ENCODE assay signal across 29 cellular contexts in the genomic region with DNA sequence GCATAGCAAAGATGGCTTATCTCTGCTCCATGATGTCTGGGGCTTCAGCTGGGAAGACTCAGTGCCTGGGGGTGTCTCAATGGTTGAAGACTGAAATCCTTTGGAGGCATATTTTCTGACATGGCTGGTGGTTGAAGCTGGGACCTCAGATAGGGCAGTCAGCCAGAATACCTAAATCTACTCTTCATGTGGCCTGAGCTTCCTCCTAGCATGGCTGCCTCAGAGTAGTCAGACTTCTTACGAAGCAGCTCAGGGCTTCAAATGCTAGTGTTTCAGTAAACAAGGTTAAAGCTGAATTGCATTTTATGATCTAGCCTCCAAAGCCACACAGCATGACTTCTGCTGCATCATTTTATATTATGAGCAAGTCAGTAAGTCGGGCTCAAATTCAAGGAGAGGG.
"Had no signal": no experiment of that assay in that cellular context is flagged by ENCODE, and none has a peak within 500 bp of the region (broad histone marks: within the 10 kb centered on the region; RNA-seq: fewer than 3 reads in every experiment).

No MANE protein-coding gene starts in this region.

- H3K27ac ChIP-seq: brain microvascular endothelial cell, coronary artery, dorsolateral prefrontal cortex, esophagus muscularis mucosa, foreskin keratinocyte, gastrocnemius medialis, heart left ventricle, VCaP had no signal

- H3K27ac Mint-ChIP-seq: activated CD4-positive, alpha-beta memory T cell treated with anti-CD3 and anti-CD28 coated beads, Interleukin-2, amount 10 ng/mL, durations not matched to agents 7 days and 5 days; activated CD4-positive, alpha-beta T cell treated with anti-CD3 and anti-CD28 coated beads, Interleukin-2, amount 10 ng/mL, durations not matched to agents 7 days and 5 days; activated naive CD8-positive, alpha-beta T cell; activated T-helper 17 cell treated with anti-CD3 and anti-CD28 coated beads, Interleukin-2, amount 50 U/mL, for 72 hours; dendritic cell treated with granulocyte-macrophage colony-stimulating factor and Interleukin-4, amounts not matched to agents 40 ng/mL and 50 ng/mL, for 4 days; endodermal cell; WTC11 had no signal

- H3K4me1 ChIP-seq: foreskin keratinocyte had no signal

- H3K36me3 Mint-ChIP-seq: WTC11 had no signal

- ATAC-seq: activated T-cell treated with anti-CD3 and anti-CD28 coated beads, Interleukin-2, amount 50 U/mL, for 4 hours; activated T-helper 17 cell treated with anti-CD3 and anti-CD28 coated beads, Interleukin-2, amount 50 U/mL, for 72 hours; foreskin keratinocyte; gastrocnemius medialis; heart left ventricle; WTC11 had no signal

- H3K27me3 ChIP-seq: brain microvascular endothelial cell, dorsolateral prefrontal cortex, esophagus muscularis mucosa, foreskin keratinocyte, gastrocnemius medialis, heart left ventricle had no signal

- H3K4me3 Mint-ChIP-seq: activated CD4-positive, alpha-beta memory T cell treated with anti-CD3 and anti-CD28 coated beads, Interleukin-2, amount 10 ng/mL, durations not matched to agents 7 days and 5 days; activated CD4-positive, alpha-beta T cell treated with anti-CD3 and anti-CD28 coated beads, Interleukin-2, amount 10 ng/mL, durations not matched to agents 7 days and 5 days; activated naive CD8-positive, alpha-beta T cell; activated T-helper 17 cell treated with anti-CD3 and anti-CD28 coated beads, Interleukin-2, amount 50 U/mL, for 72 hours; central memory CD8-positive, alpha-beta T cell; dendritic cell treated with granulocyte-macrophage colony-stimulating factor and Interleukin-4, amounts not matched to agents 40 ng/mL and 50 ng/mL, for 4 days; endodermal cell; WTC11 had no signal

- H3K9me3 Mint-ChIP-seq: activated CD4-positive, alpha-beta memory T cell treated with anti-CD3 and anti-CD28 coated beads, Interleukin-2, amount 10 ng/mL, durations not matched to agents 7 days and 5 days; activated CD4-positive, alpha-beta T cell treated with anti-CD3 and anti-CD28 coated beads, Interleukin-2, amount 10 ng/mL, durations not matched to agents 7 days and 5 days; activated T-cell treated with anti-CD3 and anti-CD28 coated beads, Interleukin-2, amount 50 U/mL, for 4 hours; activated T-helper 17 cell treated with anti-CD3 and anti-CD28 coated beads, Interleukin-2, amount 50 U/mL, for 72 hours; endodermal cell; WTC11 had no signal

- H3K4me3 ChIP-seq: coronary artery, dorsolateral prefrontal cortex, esophagus muscularis mucosa, gastrocnemius medialis, heart left ventricle had no signal

- DNase-seq: activated CD4-positive, alpha-beta memory T cell treated with anti-CD3 and anti-CD28 coated beads, Interleukin-2, amount 10 ng/mL, durations not matched to agents 7 days and 5 days; activated CD4-positive, alpha-beta T cell treated with anti-CD3 and anti-CD28 coated beads for 1 hour; activated CD4-positive, alpha-beta T cell treated with anti-CD3 and anti-CD28 coated beads for 4 hours; activated CD4-positive, alpha-beta T cell treated with anti-CD3 and anti-CD28 coated beads, Interleukin-2, amount 10 ng/mL, durations not matched to agents 7 days and 5 days; activated CD4-positive, alpha-beta T cell treated with anti-CD3 and anti-CD28 coated beads, Interleukin-2, amount 50 U/mL, for 4 hours; activated effector memory CD4-positive, alpha-beta T cell treated with Interleukin-2 at 50 U/mL for 16 hours; activated gamma-delta T cell treated with Interleukin-2 at 50 U/mL for 16 hours; activated naive CD4-positive, alpha-beta T cell treated with anti-CD3 and anti-CD28 coated beads, Interleukin-2, amount 50 U/mL, for 16 hours; activated naive CD4-positive, alpha-beta T cell treated with Interleukin-2 at 50 U/mL for 16 hours; activated T-cell treated with anti-CD3 and anti-CD28 coated beads, Interleukin-2, amount 50 U/mL, for 4 hours; amniotic stem cell; anterior cingulate cortex; brain microvascular endothelial cell; dorsolateral prefrontal cortex; effector memory CD4-positive, alpha-beta T cell; endodermal cell; foreskin keratinocyte; gastrocnemius medialis; glutamatergic neuron; heart left ventricle; T-helper 2 cell had no signal

- H3K9me3 ChIP-seq: esophagus muscularis mucosa, gastrocnemius medialis, heart left ventricle had no signal

- H3K36me3 ChIP-seq: brain microvascular endothelial cell, esophagus muscularis mucosa, gastrocnemius medialis, heart left ventricle had no signal

- H3K4me1 Mint-ChIP-seq: activated T-helper 17 cell treated with anti-CD3 and anti-CD28 coated beads, Interleukin-2, amount 50 U/mL, for 72 hours; endodermal cell had no signal
